ENCODE assay signal across 8 cellular contexts in the genomic region with DNA sequence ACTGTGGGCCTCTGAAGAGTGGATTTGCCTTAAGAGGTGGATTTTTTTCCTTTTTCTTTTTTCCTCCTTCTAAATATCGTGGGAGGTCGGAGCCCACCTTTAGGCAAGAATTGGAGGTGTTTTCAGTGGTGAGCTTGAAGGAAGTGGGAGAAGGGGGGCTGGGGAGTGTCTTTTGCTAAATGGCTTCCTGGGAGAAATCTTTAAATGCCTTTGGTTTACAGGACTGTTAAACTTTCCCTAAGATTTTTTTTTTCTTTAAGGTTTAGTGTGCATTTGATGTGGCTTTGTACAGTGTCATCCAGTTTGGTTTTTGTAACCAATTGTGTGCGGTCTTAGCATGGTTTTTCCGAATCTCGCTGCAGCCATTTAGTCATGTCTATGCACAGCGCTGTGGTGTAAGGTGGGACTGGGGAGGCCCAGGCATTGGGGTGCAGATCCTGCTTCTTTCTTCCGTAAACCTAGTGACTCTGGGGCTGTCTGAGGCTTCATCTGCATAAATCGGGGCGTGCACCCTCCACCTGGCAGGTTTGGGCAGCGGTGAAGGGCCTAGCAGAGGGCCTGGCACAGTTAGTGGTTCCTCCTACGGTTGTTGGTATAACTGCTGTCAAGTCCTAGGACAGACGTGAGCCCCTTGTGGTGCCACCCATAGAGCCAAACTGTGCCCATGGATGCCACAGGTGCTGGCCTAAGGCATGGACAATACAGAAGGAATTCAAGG. TPM values are rescaled to one million over a fixed set of nuclear protein-coding genes. Genes with fewer than 3 reads are reported as not detected.
DNase-seq lines count a peak whose midpoint lies in the region; ATAC-seq and TF ChIP-seq lines count a peak whose summit lies in the region.

No MANE protein-coding gene starts in this region.

- H3K4me1 Mint-ChIP-seq in CD4-positive, CD25-positive, alpha-beta regulatory T cell, result peaks cover 27 to 63% (median 47%) of the 10 kb centered on the region in 4 donors

- peaks cover 63% of the 10 kb centered on the region for H3K4me1 ChIP-seq in CD4-positive, CD25-positive, alpha-beta regulatory T cell (ENCODE audit: control insufficient read depth, insufficient read depth, low read length, poor library complexity, severe bottlenecking)

- TF ChIP-seq CTCF in brain microvascular endothelial cell (IDR thresholded peaks at IDR 0.05; ENCODE audit: low read depth, low read length, missing control alignments), result no peak

- no peaks in the 10 kb centered on the region for H3K27me3 ChIP-seq in CD4-positive, CD25-positive, alpha-beta regulatory T cell (ENCODE audit: control insufficient read depth, insufficient read depth, low read length)
- H3K27me3 ChIP-seq in brain microvascular endothelial cell (replicated peaks), result no peaks in the 10 kb centered on the region

- DNase-seq in CD4-positive, CD25-positive, alpha-beta regulatory T cell, result peak; percentile 71 to 83 (median 72)
- DNase-seq in UCSD-AML1 (lab: John Stamatoyannopoulos, UW; ENCODE audit: unreplicated experiment), result peak; percentile 34
- DNase-seq in brain microvascular endothelial cell, result no peak
- DNase-seq in left kidney (ENCODE audit: low read depth, low spot score), result peak; percentile 69
- peak; percentile 58 to 67 for DNase-seq in stimulated activated CD4-positive, alpha-beta T cell treated with anti-CD3 and anti-CD28 coated beads, Interleukin-4, amount 100 ng/mL, for 48 hours (ENCODE audit: low read depth in 2 of 2)
- DNase-seq in cortex of kidney (lab: John Stamatoyannopoulos, UW), result no peak

- in situ Hi-C loops in brain microvascular endothelial cell (cut with HindIII; ENCODE audit: low pct_ligation_motif_present, low sequenced_read_pairs), result no loop called here

- no peaks in the 10 kb centered on the region for H3K36me3 ChIP-seq in CD4-positive, CD25-positive, alpha-beta regulatory T cell (ENCODE audit: control insufficient read depth, insufficient read depth, low read length)
- peaks cover 4% of the 10 kb centered on the region for H3K36me3 ChIP-seq in brain microvascular endothelial cell (replicated peaks)

- no peaks in the 10 kb centered on the region for H3K9me3 ChIP-seq in CD4-positive, CD25-positive, alpha-beta regulatory T cell (ENCODE audit: control insufficient read depth in 2 of 2, low read length in 2 of 2)

- no peaks in the 10 kb centered on the region for H3K27me3 Mint-ChIP-seq in CD4-positive, CD25-positive, alpha-beta regulatory T cell

- peak overlapping the region; percentile 92 to 95 (median 93) for H3K4me3 Mint-ChIP-seq in CD4-positive, CD25-positive, alpha-beta regulatory T cell

- H3K27ac ChIP-seq in CD4-positive, CD25-positive, alpha-beta regulatory T cell (ENCODE audit: insufficient read depth, low read length, poor library complexity, severe bottlenecking), result peak overlapping the region; percentile 88
- H3K27ac ChIP-seq in brain microvascular endothelial cell, result peak overlapping the region; percentile 84

- ATAC-seq in CD4-positive, CD25-positive, alpha-beta regulatory T cell (ENCODE audit: low read depth in 2 of 2), result peak; percentile 52 to 55
- ATAC-seq in HG03175 (IDR thresholded peaks at IDR 0.05; ENCODE audit: unreplicated experiment) (peak; percentile 33), HG02571 (IDR thresholded peaks at IDR 0.05; ENCODE audit: unreplicated experiment) (no peak)

- peak overlapping the region; percentile 88 for H3K4me3 ChIP-seq in CD4-positive, CD25-positive, alpha-beta regulatory T cell (ENCODE audit: low read depth, low read length)
- H3K4me3 ChIP-seq in brain microvascular endothelial cell (ENCODE audit: low read depth, low read length), result peak overlapping the region; percentile 70

- peak overlapping the region; percentile 96 to 97 (median 97) for H3K27ac Mint-ChIP-seq in CD4-positive, CD25-positive, alpha-beta regulatory T cell

- H3K36me3 Mint-ChIP-seq in CD4-positive, CD25-positive, alpha-beta regulatory T cell, result no peaks in the 10 kb centered on the region

- peaks cover 0 to 1% (median 0%) of the 10 kb centered on the region in 7 donors for H3K9me3 Mint-ChIP-seq in CD4-positive, CD25-positive, alpha-beta regulatory T cell

RNA-seq across cellular contexts. Expression of a gene that starts 1.3 kb away (rescaled TPM):
- 239 TPM for total RNA-seq in CD4-positive, CD25-positive, alpha-beta regulatory T cell
- 10 to 100 TPM in 1 of 4 donors, 1 to 10 TPM in 3; 8.1 to 10.3 (median 9.5) TPM for polyA plus RNA-seq in CD4-positive, CD25-positive, alpha-beta regulatory T cell

Comparison
In these comparisons a context has a peak if more than half of its experiments do, and no peak if none do; other contexts are left out.
1. DNase-seq: peak in CD4-positive, CD25-positive, alpha-beta regulatory T cell (3 of 3), UCSD-AML1 (single experiment), left kidney (single experiment) and stimulated activated CD4-positive, alpha-beta T cell treated with anti-CD3 and anti-CD28 coated beads, Interleukin-4, amount 100 ng/mL, for 48 hours (2 of 2); none in brain microvascular endothelial cell (single experiment) and cortex of kidney (single experiment).